ENCODE assay signal across 1 cellular context in the genomic region with DNA sequence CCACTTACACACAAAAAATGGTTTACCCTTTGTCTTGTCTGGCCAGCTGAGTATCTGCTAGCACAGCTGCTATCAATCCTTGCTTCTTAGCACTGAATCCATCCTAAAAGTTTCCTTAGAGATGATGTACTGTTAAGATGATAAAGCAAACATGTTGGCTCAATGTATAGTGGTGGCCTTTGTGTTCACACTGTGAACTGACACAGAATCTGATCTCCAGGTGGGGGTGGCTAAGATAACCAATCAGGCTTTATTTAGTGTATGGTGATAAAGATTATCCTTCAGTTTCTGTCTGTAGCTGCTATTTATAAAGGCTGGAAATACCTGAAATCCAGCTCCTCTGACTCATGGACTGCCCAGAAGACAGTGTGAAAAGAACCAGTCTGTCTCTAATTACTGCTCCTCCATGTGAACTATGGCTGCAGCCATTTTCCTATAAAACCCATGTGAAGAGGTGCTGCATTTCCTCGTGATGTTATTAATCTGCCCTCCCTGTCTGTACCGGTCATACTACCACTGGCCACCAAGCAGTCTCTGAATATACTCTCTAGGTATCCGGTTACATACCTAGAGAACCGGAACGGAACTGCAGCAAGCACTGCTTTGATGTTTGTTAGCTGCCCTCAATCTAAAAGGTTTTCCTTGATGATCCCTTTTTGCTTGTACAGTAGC.
TF ChIP-seq lines count a peak whose summit lies in the region.

No MANE protein-coding gene starts in this region.

TF ChIP-seq in K562, 482 proteins besides CTCF, POLR2A, EP300 and RAD21 (continued from another document):
- TF ChIP-seq, protein P1, sequence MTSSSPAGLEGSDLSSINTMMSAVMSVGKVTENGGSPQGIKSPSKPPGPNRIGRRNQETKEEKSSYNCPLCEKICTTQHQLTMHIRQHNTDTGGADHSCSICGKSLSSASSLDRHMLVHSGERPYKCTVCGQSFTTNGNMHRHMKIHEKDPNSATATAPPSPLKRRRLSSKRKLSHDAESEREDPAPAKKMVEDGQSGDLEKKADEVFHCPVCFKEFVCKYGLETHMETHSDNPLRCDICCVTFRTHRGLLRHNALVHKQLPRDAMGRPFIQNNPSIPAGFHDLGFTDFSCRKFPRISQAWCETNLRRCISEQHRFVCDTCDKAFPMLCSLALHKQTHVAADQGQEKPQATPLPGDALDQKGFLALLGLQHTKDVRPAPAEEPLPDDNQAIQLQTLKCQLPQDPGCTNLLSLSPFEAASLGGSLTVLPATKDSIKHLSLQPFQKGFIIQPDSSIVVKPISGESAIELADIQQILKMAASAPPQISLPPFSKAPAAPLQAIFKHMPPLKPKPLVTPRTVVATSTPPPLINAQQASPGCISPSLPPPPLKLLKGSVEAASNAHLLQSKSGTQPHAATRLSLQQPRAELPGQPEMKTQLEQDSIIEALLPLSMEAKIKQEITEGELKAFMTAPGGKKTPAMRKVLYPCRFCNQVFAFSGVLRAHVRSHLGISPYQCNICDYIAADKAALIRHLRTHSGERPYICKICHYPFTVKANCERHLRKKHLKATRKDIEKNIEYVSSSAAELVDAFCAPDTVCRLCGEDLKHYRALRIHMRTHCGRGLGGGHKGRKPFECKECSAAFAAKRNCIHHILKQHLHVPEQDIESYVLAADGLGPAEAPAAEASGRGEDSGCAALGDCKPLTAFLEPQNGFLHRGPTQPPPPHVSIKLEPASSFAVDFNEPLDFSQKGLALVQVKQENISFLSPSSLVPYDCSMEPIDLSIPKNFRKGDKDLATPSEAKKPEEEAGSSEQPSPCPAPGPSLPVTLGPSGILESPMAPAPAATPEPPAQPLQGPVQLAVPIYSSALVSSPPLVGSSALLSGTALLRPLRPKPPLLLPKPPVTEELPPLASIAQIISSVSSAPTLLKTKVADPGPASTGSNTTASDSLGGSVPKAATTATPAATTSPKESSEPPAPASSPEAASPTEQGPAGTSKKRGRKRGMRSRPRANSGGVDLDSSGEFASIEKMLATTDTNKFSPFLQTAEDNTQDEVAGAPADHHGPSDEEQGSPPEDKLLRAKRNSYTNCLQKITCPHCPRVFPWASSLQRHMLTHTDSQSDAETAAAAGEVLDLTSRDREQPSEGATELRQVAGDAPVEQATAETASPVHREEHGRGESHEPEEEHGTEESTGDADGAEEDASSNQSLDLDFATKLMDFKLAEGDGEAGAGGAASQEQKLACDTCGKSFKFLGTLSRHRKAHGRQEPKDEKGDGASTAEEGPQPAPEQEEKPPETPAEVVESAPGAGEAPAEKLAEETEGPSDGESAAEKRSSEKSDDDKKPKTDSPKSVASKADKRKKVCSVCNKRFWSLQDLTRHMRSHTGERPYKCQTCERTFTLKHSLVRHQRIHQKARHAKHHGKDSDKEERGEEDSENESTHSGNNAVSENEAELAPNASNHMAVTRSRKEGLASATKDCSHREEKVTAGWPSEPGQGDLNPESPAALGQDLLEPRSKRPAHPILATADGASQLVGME (CRISPR knock-in tag; IDR thresholded peaks at IDR 0.05) = no peak
- TF ChIP-seq KAT2B (IDR thresholded peaks at IDR 0.05; ENCODE audit: low read depth, low read length) (no peak), SIX5 (IDR thresholded peaks at IDR 0.05; ENCODE audit: borderline replicate concordance in 1 of 2, insufficient read depth in 1 of 2, low read depth in 1 of 2, low read length in 2 of 2) (no peak), HDAC3 (IDR thresholded peaks at IDR 0.05; ENCODE audit: borderline replicate concordance, partially characterized antibody) (no peak), NUFIP1 (IDR thresholded peaks at IDR 0.05; ENCODE audit: partially characterized antibody) (no peak)
